In genomic region chr10:34704526-34705184, GRCh38 we compare ENCODE assay signal across 29 cellular contexts.
DNase-seq lines count a peak whose midpoint lies in the region; ATAC-seq and TF ChIP-seq lines count a peak whose summit lies in the region.
"Had no signal": no experiment of that assay in that cellular context is flagged by ENCODE, and none has a peak within 500 bp of the region (broad histone marks: within the 10 kb centered on the region; RNA-seq: fewer than 3 reads in every experiment).

No MANE protein-coding gene starts in this region.

- peaks cover 71% of the 10 kb centered on the region for H3K4me1 Mint-ChIP-seq in nephron
- H3K4me1 Mint-ChIP-seq: stimulated activated effector memory CD8-positive, alpha-beta T cell treated with anti-CD3 and anti-CD28 coated beads, Interleukin-12 subunit alpha, Interleukin-12 subunit beta, amount 100 ng/mL, for 72 hours had no signal

- no peak for TF ChIP-seq CTCF in KMS-11 (conservative IDR thresholded peaks at IDR 0.05; ENCODE audit: low read depth, low read length)
- no peak for TF ChIP-seq CTCF in fibroblast of villous mesenchyme (IDR thresholded peaks at IDR 0.05; ENCODE audit: insufficient read depth, low read depth, low read length)
- TF ChIP-seq CTCF in nephron (IDR thresholded peaks at IDR 0.05; ENCODE audit: unreplicated experiment in 3 of 3) = no peak

- H3K9me3 Mint-ChIP-seq in nephron = no peaks in the 10 kb centered on the region
- H3K9me3 Mint-ChIP-seq: activated T-helper 2 cell treated with anti-CD3 and anti-CD28 coated beads, Interferon-gamma antibody, Interleukin-2, Interleukin-4, amounts not matched to agents 10 μg/mL and 5 μg/mL and 100 μg/mL, durations not matched to agents 14 hours and 24 hours and 36 hours; naive thymus-derived CD8-positive, alpha-beta T cell; stimulated activated effector memory CD8-positive, alpha-beta T cell treated with anti-CD3 and anti-CD28 coated beads, Interleukin-12 subunit alpha, Interleukin-12 subunit beta, amount 100 ng/mL, for 72 hours; T-helper 2 cell treated with Interferon-gamma antibody and Interleukin-4, amounts not matched to agents 5 μg/mL and 100 μg/mL, for 36 hours had no signal

- no peaks in the 10 kb centered on the region for H3K36me3 Mint-ChIP-seq in nephron (ENCODE audit: low read depth)
- H3K36me3 Mint-ChIP-seq: naive thymus-derived CD8-positive, alpha-beta T cell; stimulated activated effector memory CD8-positive, alpha-beta T cell treated with anti-CD3 and anti-CD28 coated beads, Interleukin-12 subunit alpha, Interleukin-12 subunit beta, amount 100 ng/mL, for 72 hours had no signal

- peaks cover 55% of the 10 kb centered on the region for H3K79me2 ChIP-seq in KMS-11 (ENCODE audit: insufficient read depth, low read depth)

- no peaks in the 10 kb centered on the region for H3K27me3 Mint-ChIP-seq in nephron (ENCODE audit: low read depth)

- H3K36me3 ChIP-seq in KMS-11 (ENCODE audit: insufficient read depth) = no peaks in the 10 kb centered on the region
- H3K36me3 ChIP-seq in urinary bladder (ENCODE audit: insufficient read depth) = no peaks in the 10 kb centered on the region
- H3K36me3 ChIP-seq: BE2C, brain microvascular endothelial cell, HAP-1, left lung, Peyer's patch, suprapubic skin had no signal

- WGBS in urinary bladder = 25% methylated on average over 2 of the region's 2 CpGs

- H3K4me3 Mint-ChIP-seq in nephron = no peak overlapping the region
- H3K4me3 Mint-ChIP-seq: naive thymus-derived CD8-positive, alpha-beta T cell; stimulated activated effector memory CD8-positive, alpha-beta T cell treated with anti-CD3 and anti-CD28 coated beads, Interleukin-12 subunit alpha, Interleukin-12 subunit beta, amount 100 ng/mL, for 72 hours; T-helper 2 cell treated with Interferon-gamma antibody and Interleukin-4, amounts not matched to agents 5 μg/mL and 100 μg/mL, for 36 hours had no signal

- H3K4me3 ChIP-seq in KMS-11 (IDR thresholded peaks at IDR 0.05; ENCODE audit: insufficient read depth, low read depth, low read length) (no peak overlapping the region), fibroblast of villous mesenchyme (ENCODE audit: low read depth, low read length) (no peak overlapping the region), urinary bladder (ENCODE audit: low read depth, low read length) (no peak overlapping the region)
- H3K4me3 ChIP-seq: dorsolateral prefrontal cortex, GM12878, HAP-1, left lung, Peyer's patch, suprapubic skin had no signal

- H3K4me2 ChIP-seq in KMS-11 = peak overlapping the region; percentile 50

- peak; percentile 52 for DNase-seq in fibroblast of villous mesenchyme (ENCODE audit: low read depth)
- no peak for DNase-seq in anterior cingulate cortex (lab: John Stamatoyannopoulos, UW)
- DNase-seq: activated CD4-positive, alpha-beta T cell treated with anti-CD3 and anti-CD28 coated beads for 48 hours; activated naive CD4-positive, alpha-beta T cell treated with anti-CD3 and anti-CD28 coated beads, Interleukin-2, amount 50 U/mL, for 16 hours; amniotic stem cell; BE2C; brain microvascular endothelial cell; DMS153; dorsolateral prefrontal cortex; Karpas-422; left lung; naive thymus-derived CD8-positive, alpha-beta T cell; NCI-H2107; NCI-H446; NCI-H774; nucleus accumbens; Peyer's patch; SHP77 treated with DMSO at 0.1 percent for 48 hours had no signal

- no peak overlapping the region for H3K9ac ChIP-seq in KMS-11

- ATAC-seq in GM21619 (IDR thresholded peaks at IDR 0.05; ENCODE audit: unreplicated experiment) (no peak), GM21367 (IDR thresholded peaks at IDR 0.05; ENCODE audit: unreplicated experiment) (no peak)
- ATAC-seq: left lung; naive thymus-derived CD8-positive, alpha-beta T cell; stimulated activated effector memory CD8-positive, alpha-beta T cell treated with anti-CD3 and anti-CD28 coated beads, Interleukin-12 subunit alpha, Interleukin-12 subunit beta, amount 100 ng/mL, for 72 hours had no signal

- H3K27ac Mint-ChIP-seq in nephron = peak overlapping the region; percentile 83 to 90 (median 83)
- H3K27ac Mint-ChIP-seq: activated T-helper 2 cell treated with anti-CD3 and anti-CD28 coated beads, Interferon-gamma antibody, Interleukin-2, Interleukin-4, amounts not matched to agents 10 μg/mL and 5 μg/mL and 100 μg/mL, durations not matched to agents 14 hours and 24 hours and 36 hours; naive thymus-derived CD8-positive, alpha-beta T cell; stimulated activated effector memory CD8-positive, alpha-beta T cell treated with anti-CD3 and anti-CD28 coated beads, Interleukin-12 subunit alpha, Interleukin-12 subunit beta, amount 100 ng/mL, for 72 hours; T-helper 2 cell treated with Interferon-gamma antibody and Interleukin-4, amounts not matched to agents 5 μg/mL and 100 μg/mL, for 36 hours had no signal

- H3K27ac ChIP-seq in KMS-11 = no peak overlapping the region
- H3K27ac ChIP-seq in urinary bladder (ENCODE audit: low read depth) = peak overlapping the region; percentile 32
- H3K27ac ChIP-seq: brain microvascular endothelial cell, dorsolateral prefrontal cortex, Peyer's patch, suprapubic skin had no signal

- peaks cover 41% of the 10 kb centered on the region for H3K4me1 ChIP-seq in KMS-11 (ENCODE audit: low read depth, poor library complexity, severe bottlenecking)
- peaks cover 4% of the 10 kb centered on the region for H3K4me1 ChIP-seq in urinary bladder (ENCODE audit: insufficient read depth)
- H3K4me1 ChIP-seq: BE2C had no signal

- H2AFZ ChIP-seq in KMS-11 (ENCODE audit: low read depth) = no peak overlapping the region

- H4K20me1 ChIP-seq in KMS-11 (ENCODE audit: insufficient read depth) = peaks cover 50% of the 10 kb centered on the region

- H3K27me3 ChIP-seq in KMS-11 (ENCODE audit: insufficient read depth, low read depth) = no peaks in the 10 kb centered on the region; the same call in 1 of the 2 replicates
- H3K27me3 ChIP-seq: BE2C, brain microvascular endothelial cell, left lung, Peyer's patch, suprapubic skin had no signal
